Comparison of ENCODE assay signal across 16 cellular contexts in genomic region chr19:37991841-37992248, GRCh38.
A peak's percentile ranks its signal among the peaks of the same experiment; 100 is the strongest.
DNase-seq lines count a peak whose midpoint lies in the region; ATAC-seq, FAIRE-seq and TF ChIP-seq lines count a peak whose summit lies in the region.
"Had no signal": no experiment of that assay in that cellular context is flagged by ENCODE, and none has a peak within 500 bp of the region (broad histone marks: within the 10 kb centered on the region; RNA-seq: fewer than 3 reads in every experiment).

No MANE protein-coding gene starts in this region.

- H3K79me2 ChIP-seq in H1 (ENCODE audit: control insufficient read depth in 1 of 2, insufficient read depth in 2 of 2, low read length in 2 of 2) (peaks cover 0 to 34% of the 10 kb centered on the region in 2 experiments; a peak in 2 of 4 replicates), mesendoderm (ENCODE audit: control insufficient read depth, insufficient read depth, low read length) (no peaks in the 10 kb centered on the region)

- H3K4me1 ChIP-seq in H1 (replicated peaks in 1 of 4; ENCODE audit: control insufficient read depth in 3 of 4, insufficient read depth in 4 of 4, low read length in 3 of 4) (peaks cover 12 to 35% (median 24%) of the 10 kb centered on the region in 4 experiments), mesendoderm (ENCODE audit: control insufficient read depth, low read depth, low read length) (peaks cover 6% of the 10 kb centered on the region)
- H3K4me1 ChIP-seq: testis had no signal

- H3K27ac ChIP-seq in H1 (ENCODE audit: low read depth, low read length), result no peak overlapping the region
- H3K27ac ChIP-seq in mesendoderm (ENCODE audit: low read depth, low read length), result no peak overlapping the region
- H3K27ac ChIP-seq: testis had no signal

- no peak; a peak in 1 of 4 replicates for TF ChIP-seq RAD21 in H1 (IDR thresholded peaks at IDR 0.05 in 1 of 2, conservative IDR thresholded peaks at IDR 0.05 in 1 of 2; ENCODE audit: low read depth in 2 of 2, low read length in 2 of 2)

- no peak overlapping the region; the same call in 1 of the 2 replicates for H3K18ac ChIP-seq in H1 (ENCODE audit: extremely low read depth, low read length)
- H3K18ac ChIP-seq in mesendoderm (ENCODE audit: low read length), result no peak overlapping the region

- H4K8ac ChIP-seq in H1 (ENCODE audit: extremely low read depth, insufficient read depth, low read length) (no peak overlapping the region), mesendoderm (ENCODE audit: low read depth, low read length) (no peak overlapping the region)

- H3K9ac ChIP-seq in H1 (replicated peaks in 1 of 4; ENCODE audit: extremely low read depth in 1 of 4, low read depth in 3 of 4, low read length in 3 of 4), result no peak overlapping the region
- H3K9ac ChIP-seq in mesendoderm (ENCODE audit: low read length), result no peak overlapping the region

- intact Hi-C loops in left ventricle myocardium superior (cut with micrococcal nuclease), result no loop called here

- H3K56ac ChIP-seq in H1 (replicated peaks; ENCODE audit: insufficient read length, low read depth, low read length), result no peak overlapping the region
- H3K56ac ChIP-seq in mesendoderm (ENCODE audit: low read length), result no peak overlapping the region

- H2BK15ac ChIP-seq in H1 (ENCODE audit: low read length) (no peak overlapping the region), mesendoderm (replicated peaks; ENCODE audit: low read depth) (no peak overlapping the region)

- H3K4me3 Mint-ChIP-seq in activated CD4-positive, alpha-beta memory T cell treated with anti-CD3 and anti-CD28 coated beads, Interleukin-2, amount 10 ng/mL, durations not matched to agents 7 days and 5 days, result no peak overlapping the region
- H3K4me3 Mint-ChIP-seq: activated T-helper 1 cell treated with anti-CD3 and anti-CD28 coated beads, Interleukin-12 subunit alpha, Interleukin-12 subunit beta, Interleukin-2, Interleukin-4 antibody, amounts not matched to agents 30 ng/mL and 10 ng/mL and 1 ng/mL, durations not matched to agents 14 hours and 24 hours and 36 hours; CD14-positive monocyte; mesothelial cell of epicardium had no signal

- FAIRE-seq in H1 (lab: Jason Lieb, UNC), result no peak
- FAIRE-seq: frontal cortex, GM12878 had no signal

- peak overlapping the region; percentile 81; the same call in 1 of the 2 replicates for H2BK5ac ChIP-seq in H1 (ENCODE audit: low read depth, low read length)
- no peak overlapping the region for H2BK5ac ChIP-seq in mesendoderm (ENCODE audit: low read length)

- H4K91ac ChIP-seq in H1 (replicated peaks; ENCODE audit: insufficient read length, low read length), result no peak overlapping the region

- peak overlapping the region; percentile 83 for H2AK5ac ChIP-seq in H1 (ENCODE audit: low read depth, low read length)
- H2AK5ac ChIP-seq in mesendoderm (ENCODE audit: low read length), result no peak overlapping the region

- H3K36me3 ChIP-seq in H1 (ENCODE audit: control insufficient read depth in 2 of 4, insufficient read depth in 4 of 4, low read length in 3 of 4), result no peaks in the 10 kb centered on the region
- no peaks in the 10 kb centered on the region for H3K36me3 ChIP-seq in mesendoderm (ENCODE audit: control insufficient read depth, insufficient read depth, low read length)

- 78% methylated on average over 4 of the region's 4 CpGs; no CpG with 5 or more reads in 1 of the 2 experiments for WGBS in H1 (ENCODE audit: extremely low coverage in 1 of 2, insufficient coverage in 1 of 2, insufficient read length in 1 of 2, insufficient replicate concordance in 2 of 2, low coverage in 1 of 2, low lambda C conversion rate in 2 of 2, missing lambda C conversion rate in 1 of 2), 2 experiments
- WGBS in mesendoderm (ENCODE audit: extremely low coverage, insufficient coverage, low lambda C conversion rate), result no CpG with 5 or more reads among the region's 4 CpGs

- no peaks in the 10 kb centered on the region for H3K27me3 Mint-ChIP-seq in activated CD4-positive, alpha-beta memory T cell treated with anti-CD3 and anti-CD28 coated beads, Interleukin-2, amount 10 ng/mL, durations not matched to agents 7 days and 5 days

- no peaks in the 10 kb centered on the region; the same call in none of the 2 replicates for H3K79me1 ChIP-seq in H1 (ENCODE audit: low read depth, low read length)
- peaks cover 2% of the 10 kb centered on the region for H3K79me1 ChIP-seq in mesendoderm (ENCODE audit: low read length)

- peak overlapping the region; percentile 96 for H2BK12ac ChIP-seq in H1 (ENCODE audit: low read depth, low read length)

- TF ChIP-seq CTCF in H1 (IDR thresholded peaks at IDR 0.05; ENCODE audit: control extremely low read depth in 1 of 3, insufficient read depth in 1 of 3, low read depth in 1 of 3, low read length in 3 of 3), result no peak

- no peak for TF ChIP-seq EP300 in H1 (IDR thresholded peaks at IDR 0.05; ENCODE audit: borderline replicate concordance in 1 of 2, low read depth in 2 of 2, low read length in 2 of 2)

- POLR2A ChIA-PET in H1 (lab: Charles Lee; ENCODE audit: partially characterized antibody), result interaction anchor here (2.3 to 7.6 kb wide), 3 partner anchors 12 to 126 kb away, joined by 4 to 66 read pairs (median 30); partner anchors contain the start of genes SIPA1L3 and WDR87
- POLR2A ChIA-PET in activated CD4-positive, alpha-beta memory T cell treated with anti-CD3 and anti-CD28 coated beads, Interleukin-2, amount 10 ng/mL, durations not matched to agents 7 days and 5 days (lab: Charles Lee), result no interaction called here

- no peak overlapping the region for H3K14ac ChIP-seq in H1 (ENCODE audit: insufficient read length)

- H3K27me3 ChIP-seq in H1 (replicated peaks in 1 of 4; ENCODE audit: control insufficient read depth in 3 of 4, extremely low read depth in 1 of 4, insufficient read depth in 3 of 4, low read length in 3 of 4), result no peaks in the 10 kb centered on the region
- H3K27me3 ChIP-seq in mesendoderm (ENCODE audit: insufficient read depth, low read length, poor library complexity), result no peaks in the 10 kb centered on the region
- H3K27me3 ChIP-seq: testis had no signal

- no peaks in the 10 kb centered on the region for H3K23me2 ChIP-seq in H1 (ENCODE audit: low read depth, low read length)

- TF ChIP-seq POLR2A in H1 (IDR thresholded peaks at IDR 0.05; ENCODE audit: control extremely low read depth in 1 of 2, low read depth in 2 of 2, low read length in 2 of 2), result no peak

- peak overlapping the region; percentile 93; the same call in 1 of the 2 replicates for H2BK20ac ChIP-seq in H1 (ENCODE audit: low read length)

- DNase-seq in ELF-1 (ENCODE audit: low read depth, low spot score), result peak; percentile 82
- peak; percentile 55 for DNase-seq in MV-4-11 (lab: John Stamatoyannopoulos, UW)
- DNase-seq in H1 (ENCODE audit: low read depth in 1 of 2, low spot score in 2 of 2), result no peak
- peak; percentile 93 for DNase-seq in mesendoderm
- DNase-seq in NCI-H510A (lab: John Stamatoyannopoulos, UW), result no peak
- no peak for DNase-seq in anterior cingulate cortex (lab: John Stamatoyannopoulos, UW)
- DNase-seq in activated CD4-positive, alpha-beta memory T cell treated with anti-CD3 and anti-CD28 coated beads, Interleukin-2, amount 10 ng/mL, durations not matched to agents 7 days and 5 days, result no peak
- DNase-seq in left ventricle myocardium superior, result no peak
- DNase-seq: NCI-H1436 treated with DMSO at 0.1 percent for 48 hours, NCI-H526, testis had no signal

- H3K4me3 ChIP-seq in H1 (ENCODE audit: extremely low read depth in 1 of 4, insufficient read depth in 2 of 4, low read depth in 3 of 4, low read length in 4 of 4) (no peak overlapping the region), mesendoderm (ENCODE audit: low read length) (no peak overlapping the region)
- H3K4me3 ChIP-seq: GM12878, testis had no signal

- H3K23ac ChIP-seq in H1 (ENCODE audit: insufficient read length) (no peak overlapping the region), mesendoderm (ENCODE audit: low read length) (no peak overlapping the region)

- H3K9me3 ChIP-seq in H1 (ENCODE audit: insufficient read depth in 2 of 2, low read depth in 1 of 2, low read length in 1 of 2), result no peaks in the 10 kb centered on the region
- H3K9me3 ChIP-seq: testis had no signal

- ATAC-seq in left ventricle myocardium superior, result no peak
- ATAC-seq: GM12878 had no signal

- CTCF ChIA-PET in H1 (lab: Charles Lee; ENCODE audit: partially characterized antibody), result interaction anchor here (0.6 to 17.8 kb wide), 20 partner anchors 8 to 412 kb away, joined by 3 to 259 read pairs (median 4); partner anchors contain the start of genes SIPA1L3 and WDR87
- CTCF ChIA-PET in activated CD4-positive, alpha-beta memory T cell treated with anti-CD3 and anti-CD28 coated beads, Interleukin-2, amount 10 ng/mL, durations not matched to agents 7 days and 5 days (lab: Charles Lee), result no interaction called here

- no peaks in the 10 kb centered on the region for H3K36me3 Mint-ChIP-seq in activated CD4-positive, alpha-beta memory T cell treated with anti-CD3 and anti-CD28 coated beads, Interleukin-2, amount 10 ng/mL, durations not matched to agents 7 days and 5 days (ENCODE audit: low read depth)
- H3K36me3 Mint-ChIP-seq: mesothelial cell of epicardium had no signal

- peaks cover 0 to 2% of the 10 kb centered on the region in 2 experiments for H4K20me1 ChIP-seq in H1 (replicated peaks in 1 of 2; ENCODE audit: control insufficient read depth in 1 of 2, insufficient read depth in 2 of 2, low read length in 2 of 2)

- no peak overlapping the region for H4K5ac ChIP-seq in H1 (ENCODE audit: insufficient read length, low read depth, low read length)
- no peak overlapping the region for H4K5ac ChIP-seq in mesendoderm (ENCODE audit: low read length)

- H3K4me2 ChIP-seq in H1 (ENCODE audit: insufficient read depth in 1 of 2, low read depth in 2 of 2, low read length in 2 of 2), result no peak overlapping the region
- no peak overlapping the region for H3K4me2 ChIP-seq in mesendoderm (ENCODE audit: low read length)

- no peaks in the 10 kb centered on the region for H3K4me1 Mint-ChIP-seq in activated CD4-positive, alpha-beta memory T cell treated with anti-CD3 and anti-CD28 coated beads, Interleukin-2, amount 10 ng/mL, durations not matched to agents 7 days and 5 days
- H3K4me1 Mint-ChIP-seq: CD14-positive monocyte had no signal

- H3K27ac Mint-ChIP-seq in activated CD4-positive, alpha-beta memory T cell treated with anti-CD3 and anti-CD28 coated beads, Interleukin-2, amount 10 ng/mL, durations not matched to agents 7 days and 5 days, result no peak overlapping the region
- H3K27ac Mint-ChIP-seq: activated T-helper 1 cell treated with anti-CD3 and anti-CD28 coated beads, Interleukin-12 subunit alpha, Interleukin-12 subunit beta, Interleukin-2, Interleukin-4 antibody, amounts not matched to agents 30 ng/mL and 10 ng/mL and 1 ng/mL, durations not matched to agents 14 hours and 24 hours and 36 hours; mesothelial cell of epicardium had no signal

- H3K4ac ChIP-seq in H1 (replicated peaks; ENCODE audit: insufficient read length, low read depth, low read length), result no peak overlapping the region
- H3K4ac ChIP-seq in mesendoderm (ENCODE audit: low read depth, low read length), result no peak overlapping the region

- no peaks in the 10 kb centered on the region for H3K9me3 Mint-ChIP-seq in activated CD4-positive, alpha-beta memory T cell treated with anti-CD3 and anti-CD28 coated beads, Interleukin-2, amount 10 ng/mL, durations not matched to agents 7 days and 5 days
- H3K9me3 Mint-ChIP-seq: activated T-helper 1 cell treated with anti-CD3 and anti-CD28 coated beads, Interleukin-12 subunit alpha, Interleukin-12 subunit beta, Interleukin-2, Interleukin-4 antibody, amounts not matched to agents 30 ng/mL and 10 ng/mL and 1 ng/mL, durations not matched to agents 14 hours and 24 hours and 36 hours; mesothelial cell of epicardium had no signal

- H2BK120ac ChIP-seq in H1 (replicated peaks; ENCODE audit: low read depth, low read length), result no peak overlapping the region
- H2BK120ac ChIP-seq in mesendoderm (ENCODE audit: low read depth, low read length), result no peak overlapping the region

- H2AFZ ChIP-seq in H1 (ENCODE audit: low read length), result no peak overlapping the region

Comparison
In these comparisons a context has a peak if more than half of its experiments do, and no peak if none do; other contexts are left out.
1. DNase-seq: peak in ELF-1 (single experiment), MV-4-11 (single experiment) and mesendoderm (single experiment); none in H1 (0 of 2), NCI-H510A (single experiment), anterior cingulate cortex (0 of 58), activated CD4-positive, alpha-beta memory T cell treated with anti-CD3 and anti-CD28 coated beads, Interleukin-2, amount 10 ng/mL, durations not matched to agents 7 days and 5 days (single experiment) and left ventricle myocardium superior (single experiment).